23 cellular contexts compared by ENCODE assay signal in the genomic region with DNA sequence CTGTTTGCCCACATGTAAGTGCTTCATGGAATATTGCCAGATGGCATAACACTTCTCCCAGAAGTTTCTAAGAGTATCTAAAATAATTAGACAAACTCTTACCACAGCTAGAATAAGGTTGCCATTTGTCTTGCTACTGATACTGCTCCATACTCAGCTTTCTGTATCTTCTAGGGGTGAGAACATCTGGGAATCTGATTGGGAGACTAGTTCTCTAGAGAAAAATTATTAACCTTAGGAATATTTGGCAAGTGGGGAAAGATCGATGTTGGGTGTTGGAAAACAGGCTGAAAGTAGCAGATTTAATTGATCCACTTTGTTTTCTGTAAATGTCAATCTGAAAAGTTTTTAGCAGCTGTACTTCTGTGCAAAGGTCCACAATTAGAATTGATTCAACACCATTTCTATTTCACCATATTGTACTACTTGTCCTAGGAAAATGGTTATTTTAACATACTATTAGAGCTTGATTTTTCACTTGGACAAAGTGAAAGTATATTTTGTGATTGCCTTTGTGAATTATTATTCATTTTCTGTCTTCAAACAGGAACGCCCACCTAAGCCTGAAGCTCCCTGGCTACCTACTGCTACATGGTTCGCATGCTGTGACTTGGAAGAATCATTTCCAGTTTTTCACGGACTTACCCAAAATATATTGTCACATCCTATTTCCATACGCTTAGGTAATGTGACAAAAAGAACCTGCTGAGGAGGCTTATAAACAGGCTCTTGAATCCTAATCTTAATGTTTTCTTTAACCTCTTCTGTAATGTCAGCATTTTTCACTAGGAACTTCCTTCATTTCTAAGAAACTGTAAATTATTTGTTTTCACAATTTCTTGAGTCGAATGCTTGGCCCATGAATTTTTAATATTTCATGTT.
"Had no signal": no experiment of that assay in that cellular context is flagged by ENCODE, and none has a peak within 500 bp of the region (broad histone marks: within the 10 kb centered on the region; RNA-seq: fewer than 3 reads in every experiment).

No MANE protein-coding gene starts in this region.

- H3K4me1 Mint-ChIP-seq: stimulated activated memory B cell treated with anti-CD40 and anti-IgM and Interleukin-4, amounts not matched to agents 10 μg/mL and 1 μg/mL and 100 μg/mL, for 72 hours had no signal

- H3K4me3 ChIP-seq: gastroesophageal sphincter, heart left ventricle, spleen, thyroid gland, uterus had no signal

- H3K27ac ChIP-seq: gastroesophageal sphincter, heart left ventricle, neutrophil, spleen, thyroid gland, uterus had no signal

- H3K9me3 ChIP-seq: gastroesophageal sphincter, neutrophil, thyroid gland, uterus had no signal

- H3K4me3 Mint-ChIP-seq: natural killer cell treated with Interleukin-12 subunit alpha and Interleukin-12 subunit beta and Interleukin-15 and Interleukin-18, amount 100 ng/mL, for 72 hours; stimulated activated memory B cell treated with anti-CD40 and anti-IgM and Interleukin-4, amounts not matched to agents 10 μg/mL and 1 μg/mL and 100 μg/mL, for 72 hours had no signal

- H3K36me3 Mint-ChIP-seq: natural killer cell treated with Interleukin-12 subunit alpha and Interleukin-12 subunit beta and Interleukin-15 and Interleukin-18, amount 100 ng/mL, for 72 hours; stimulated activated memory B cell treated with anti-CD40 and anti-IgM and Interleukin-4, amounts not matched to agents 10 μg/mL and 1 μg/mL and 100 μg/mL, for 72 hours had no signal

- ATAC-seq: gastroesophageal sphincter; heart left ventricle; natural killer cell treated with Interleukin-12 subunit alpha and Interleukin-12 subunit beta and Interleukin-15 and Interleukin-18, amount 100 ng/mL, for 72 hours; stimulated activated memory B cell treated with anti-CD40 and anti-IgM and Interleukin-4, amounts not matched to agents 10 μg/mL and 1 μg/mL and 100 μg/mL, for 72 hours had no signal

- H3K4me1 ChIP-seq: gastroesophageal sphincter, heart left ventricle, spleen, uterus had no signal

- H3K36me3 ChIP-seq: gastroesophageal sphincter, heart left ventricle, neutrophil, spleen, thyroid gland, uterus had no signal

- H3K27ac Mint-ChIP-seq: natural killer cell treated with Interleukin-12 subunit alpha and Interleukin-12 subunit beta and Interleukin-15 and Interleukin-18, amount 100 ng/mL, for 72 hours; stimulated activated memory B cell treated with anti-CD40 and anti-IgM and Interleukin-4, amounts not matched to agents 10 μg/mL and 1 μg/mL and 100 μg/mL, for 72 hours had no signal

- H3K27me3 ChIP-seq: gastroesophageal sphincter, heart left ventricle, neutrophil, spleen, thyroid gland, uterus had no signal

- H3K27me3 Mint-ChIP-seq: natural killer cell treated with Interleukin-12 subunit alpha and Interleukin-12 subunit beta and Interleukin-15 and Interleukin-18, amount 100 ng/mL, for 72 hours had no signal

- H3K9me3 Mint-ChIP-seq: natural killer cell treated with Interleukin-12 subunit alpha and Interleukin-12 subunit beta and Interleukin-15 and Interleukin-18, amount 100 ng/mL, for 72 hours; stimulated activated memory B cell treated with anti-CD40 and anti-IgM and Interleukin-4, amounts not matched to agents 10 μg/mL and 1 μg/mL and 100 μg/mL, for 72 hours had no signal

- FAIRE-seq: bronchial epithelial cell, endometrium had no signal

- DNase-seq: activated CD4-positive, alpha-beta T cell treated with anti-CD3 and anti-CD28 coated beads for 48 hours; activated CD4-positive, CD25-positive, alpha-beta regulatory T cell; activated CD8-positive, alpha-beta memory T cell treated with anti-CD3 and anti-CD28 coated beads, Interleukin-2, amount 50 U/mL, for 4 hours; activated effector memory CD4-positive, alpha-beta T cell treated with anti-CD3 and anti-CD28 coated beads, Interleukin-2, amount 50 U/mL, for 16 hours; activated naive CD4-positive, alpha-beta T cell treated with anti-CD3 and anti-CD28 coated beads, Interleukin-2, amount 50 U/mL, for 16 hours; activated T-cell treated with anti-CD3 and anti-CD28 coated beads, Interleukin-2, amount 50 U/mL, for 48 hours; cerebellar nuclear complex; cortex of kidney; erythroblast; heart left ventricle; kidney glomerular epithelial cell; spleen; stimulated activated CD4-positive, alpha-beta T cell treated with anti-CD3 and anti-CD28 coated beads, Interleukin-4, amount 100 ng/mL, for 4 hours; T-helper 1 cell; T1000; thyroid gland; uterus had no signal
